ENCODE assay signal across 16 cellular contexts in genomic region chr10:71819985-71820384, GRCh38. TPM values are rescaled to one million over a fixed set of nuclear protein-coding genes. Genes with fewer than 3 reads are reported as not detected.
DNase-seq lines count a peak whose midpoint lies in the region; ATAC-seq, FAIRE-seq and TF ChIP-seq lines count a peak whose summit lies in the region.
"Had no signal": no experiment of that assay in that cellular context is flagged by ENCODE, and none has a peak within 500 bp of the region (broad histone marks: within the 10 kb centered on the region; RNA-seq: fewer than 3 reads in every experiment).

No MANE protein-coding gene starts in this region.

- H3K4me1 ChIP-seq in K562 (replicated peaks in 1 of 2; ENCODE audit: control insufficient read depth in 2 of 2, insufficient read depth in 2 of 2, low read length in 2 of 2) (peaks cover 0 to 12% of the 10 kb centered on the region in 2 experiments; a peak in 1 of 5 replicates), kidney (ENCODE audit: control insufficient read depth in 1 of 2, insufficient read depth in 1 of 2, low read depth in 1 of 2, low read length in 2 of 2) (no peaks in the 10 kb centered on the region), aorta (ENCODE audit: control insufficient read depth in 1 of 2, insufficient read depth in 2 of 2, low read length in 2 of 2) (no peaks in the 10 kb centered on the region)

- H2AFZ ChIP-seq in K562 (ENCODE audit: low read depth, low read length), result no peak overlapping the region

- H3K36me3 ChIP-seq in K562 (ENCODE audit: control insufficient read depth, insufficient read depth, low read length) (peaks cover 98% of the 10 kb centered on the region), kidney (ENCODE audit: control insufficient read depth in 1 of 2, insufficient read depth in 2 of 2, low read length in 2 of 2) (peaks cover 66 to 83% of the 10 kb centered on the region in 2 donors), aorta (ENCODE audit: control insufficient read depth in 1 of 2, insufficient read depth in 2 of 2, low read length in 1 of 2) (peaks cover 7 to 22% of the 10 kb centered on the region in 2 donors)

- peaks cover 19% of the 10 kb centered on the region for H3K36me3 Mint-ChIP-seq in activated naive CD4-positive, alpha-beta T cell treated with anti-CD3 and anti-CD28 coated beads for 36 hours (ENCODE audit: low read depth)

- CTCF ChIA-PET in activated naive CD4-positive, alpha-beta T cell treated with anti-CD3 and anti-CD28 coated beads for 36 hours (lab: Charles Lee), result interaction anchor here (0.5 kb wide), 1 partner anchor 144 kb away, joined by 5 read pairs; the partner anchor contains the start of gene CHST3
- CTCF ChIA-PET in K562 (lab: Yijun Ruan, JAX; ENCODE audit: low intra/inter-chr PET ratio), result interaction anchor here (0.6 kb wide), 1 partner anchor 520 kb away, joined by 3 read pairs; no protein-coding TSS in a partner anchor

- no peak for TF ChIP-seq EP300 in K562 (IDR thresholded peaks at IDR 0.05; ENCODE audit: low read length)

- H3K4me3 ChIP-seq in K562, result no peak overlapping the region
- H3K4me3 ChIP-seq in kidney (ENCODE audit: low read length in 2 of 2), result no peak overlapping the region
- no peak overlapping the region for H3K4me3 ChIP-seq in aorta (ENCODE audit: low read length in 2 of 2)
- H3K4me3 ChIP-seq: BLaER1 had no signal

- POLR2A ChIA-PET in K562 (lab: Yijun Ruan, JAX), result interaction anchor here (2.4 kb wide), 1 partner anchor 10 kb away, joined by 8 read pairs; no protein-coding TSS in a partner anchor

- peaks cover 3% of the 10 kb centered on the region; the same call in 1 of the 2 replicates for H4K20me1 ChIP-seq in K562 (replicated peaks; ENCODE audit: control insufficient read depth, insufficient read depth, low read length)

- no peak for TF ChIP-seq POLR2A in K562 (conservative IDR thresholded peaks at IDR 0.05)
- no peak for TF ChIP-seq POLR2A in GM18505 (IDR thresholded peaks at IDR 0.05; ENCODE audit: borderline replicate concordance, extremely low read depth, insufficient read depth, insufficient read length)

- TF ChIP-seq CTCF in K562 (IDR thresholded peaks at IDR 0.05 in 2 of 3, conservative IDR thresholded peaks at IDR 0.05 in 1 of 3; ENCODE audit: insufficient read depth in 2 of 3, low read depth in 1 of 3, low read length in 3 of 3) (no peak), kidney (IDR thresholded peaks at IDR 0.05; ENCODE audit: borderline replicate concordance, extremely low read depth, insufficient read depth) (no peak)

- H3K27ac ChIP-seq in K562 (ENCODE audit: extremely low read depth, low read depth, low read length) (no peak overlapping the region), kidney (ENCODE audit: low read depth in 2 of 2, low read length in 2 of 2) (no peak overlapping the region), aorta (ENCODE audit: low read depth in 1 of 2, low read length in 2 of 2) (no peak overlapping the region)
- H3K27ac ChIP-seq: BLaER1 had no signal

- H3K4me3 Mint-ChIP-seq in activated naive CD4-positive, alpha-beta T cell treated with anti-CD3 and anti-CD28 coated beads for 36 hours, result no peak overlapping the region
- H3K4me3 Mint-ChIP-seq: CD4-positive, CD25-positive, alpha-beta regulatory T cell had no signal

- no peak for DNase-seq in activated naive CD4-positive, alpha-beta T cell treated with anti-CD3 and anti-CD28 coated beads for 36 hours
- DNase-seq in activated naive CD4-positive, alpha-beta T cell treated with anti-CD3 and anti-CD28 coated beads, Interleukin-2, amount 50 U/mL, for 16 hours, result no peak
- DNase-seq in K562 (ENCODE audit: extremely low read depth in 1 of 4, low spot score in 3 of 4), result no peak
- peak; percentile 53 for DNase-seq in kidney
- peak; percentile 34 to 49 for DNase-seq in aorta
- DNase-seq in NCI-H2196 treated with DMSO at 0.1 percent for 48 hours (lab: John Stamatoyannopoulos, UW; ENCODE audit: unreplicated experiment), result no peak
- DNase-seq: 8988T; AML-193; CD4-positive, CD25-positive, alpha-beta regulatory T cell; DMS 273 treated with DMSO at 0.1 percent for 48 hours; IMR-90 had no signal

- no peaks in the 10 kb centered on the region for H3K9me3 ChIP-seq in K562 (replicated peaks; ENCODE audit: control insufficient read depth, insufficient read depth, low read depth, low read length)
- no peaks in the 10 kb centered on the region for H3K9me3 ChIP-seq in kidney (ENCODE audit: control insufficient read depth in 1 of 2, low read length in 2 of 2)
- H3K9me3 ChIP-seq in aorta (ENCODE audit: control insufficient read depth, low read length), result no peaks in the 10 kb centered on the region
- H3K9me3 ChIP-seq: BLaER1 had no signal

- H3K27me3 ChIP-seq in K562 (ENCODE audit: control insufficient read depth in 2 of 2, insufficient read depth in 2 of 2, low read length in 2 of 2), result no peaks in the 10 kb centered on the region
- H3K27me3 ChIP-seq in aorta (ENCODE audit: control insufficient read depth in 1 of 2, insufficient read depth in 2 of 2, low read length in 1 of 2), result no peaks in the 10 kb centered on the region
- H3K27me3 ChIP-seq: BLaER1 had no signal

- H3K9ac ChIP-seq in K562 (ENCODE audit: insufficient read depth in 1 of 2, low read depth in 2 of 2, low read length in 2 of 2) (no peak overlapping the region), kidney (ENCODE audit: low read length in 2 of 2) (no peak overlapping the region)
- H3K9ac ChIP-seq: BLaER1 had no signal

- H3K4me1 Mint-ChIP-seq in activated naive CD4-positive, alpha-beta T cell treated with anti-CD3 and anti-CD28 coated beads for 36 hours (ENCODE audit: low read depth), result peaks cover 8% of the 10 kb centered on the region

- H3K27me3 Mint-ChIP-seq in activated naive CD4-positive, alpha-beta T cell treated with anti-CD3 and anti-CD28 coated beads for 36 hours (ENCODE audit: low read depth), result no peaks in the 10 kb centered on the region
- H3K27me3 Mint-ChIP-seq: CD4-positive, CD25-positive, alpha-beta regulatory T cell had no signal

- ATAC-seq in K562 (no peak), aorta (ENCODE audit: low FRiP score) (no peak), GM18505 (IDR thresholded peaks at IDR 0.05; ENCODE audit: unreplicated experiment) (no peak)
- ATAC-seq: HCT116 had no signal

- H3K79me2 ChIP-seq in K562 (ENCODE audit: control insufficient read depth, insufficient read depth, low read length), result no peaks in the 10 kb centered on the region

- H3K4me2 ChIP-seq in K562 (ENCODE audit: insufficient read depth, low read length), result no peak overlapping the region
- H3K4me2 ChIP-seq: BLaER1 had no signal

- TF ChIP-seq RAD21 in K562 (CRISPR knock-in tag; conservative IDR thresholded peaks at IDR 0.05 in 1 of 2, IDR thresholded peaks at IDR 0.05 in 1 of 2), result no peak

- no peaks in the 10 kb centered on the region for H3K9me3 Mint-ChIP-seq in activated naive CD4-positive, alpha-beta T cell treated with anti-CD3 and anti-CD28 coated beads for 36 hours
- H3K9me3 Mint-ChIP-seq: CD4-positive, CD25-positive, alpha-beta regulatory T cell had no signal

- H3K27ac Mint-ChIP-seq in activated naive CD4-positive, alpha-beta T cell treated with anti-CD3 and anti-CD28 coated beads for 36 hours, result peak overlapping the region; percentile 13
- H3K27ac Mint-ChIP-seq: CD4-positive, CD25-positive, alpha-beta regulatory T cell had no signal

- FAIRE-seq in K562 (lab: Jason Lieb, UNC) (no peak), kidney (lab: Jason Lieb, UNC) (no peak)
- FAIRE-seq: GM18507, H54 had no signal

- no TSS peak for BruUV-seq in K562 (replicated peaks; lab: Mats Ljungman, UMichigan)

- in situ Hi-C loops in K562 (cut with MboI), result loop anchor here (10.0 kb wide), 1 partner anchor 435 kb away; no protein-coding TSS in a partner anchor

- intact Hi-C loops in activated naive CD4-positive, alpha-beta T cell treated with anti-CD3 and anti-CD28 coated beads for 36 hours (cut with micrococcal nuclease), result no loop called here
- intact Hi-C loops in K562 (cut with micrococcal nuclease), result no loop called here
- intact Hi-C loops in kidney (cut with DNase I), result no loop called here
- intact Hi-C loops in aorta (cut with DNase I), result loop anchor here in 1 of 2 donors (10.0 kb wide), 1 partner anchor 115 kb away; no protein-coding TSS in a partner anchor

- 87% methylated on average over 6 of the region's 6 CpGs for WGBS in K562 (ENCODE audit: insufficient coverage, low coverage, missing lambda C conversion rate)
- WGBS in aorta, 2 donors, result 84 to 89% methylated on average over 6 of the region's 6 CpGs

- H3K9me1 ChIP-seq in K562 (ENCODE audit: control insufficient read depth, insufficient read depth, low read length), result no peaks in the 10 kb centered on the region

RNA-seq across cellular contexts. Expression of gene PSAP, which starts 31.1 kb away (rescaled TPM):
- total RNA-seq in activated naive CD4-positive, alpha-beta T cell treated with anti-CD3 and anti-CD28 coated beads for 36 hours, result 100 to 1,000 TPM; 129 to 133 TPM
- total RNA-seq in K562 (2011; cell fraction: chromatin; rRNA removed; ENCODE audit: low replicate concordance), result 516 and 975 TPM in 2 replicates
- total RNA-seq in K562 (2011; cell fraction: nucleolus; rRNA removed), result 1,506 and 1,517 TPM in 2 replicates
- total RNA-seq in K562 (2011; cell fraction: nucleoplasm; rRNA removed), result 977 and 1,240 TPM in 2 replicates
- total RNA-seq in K562 (2014; rRNA removed), result 300 and 431 TPM in 2 replicates
- total RNA-seq in K562 (2014; rRNA removed; fragmentation: Illumina TruSeq; extraction: Trizol), result 231 and 245 TPM in 2 replicates
- total RNA-seq in K562 (2015; rRNA removed; fragmentation: Illumina TruSeq; extraction: Trizol), result 354 and 357 TPM in 2 replicates
- 458 and 473 TPM in 2 replicates for total RNA-seq in K562 (2021)
- 613 and 630 TPM in 2 replicates for polyA plus RNA-seq in K562 (2011; rRNA removed)
- 632 and 704 TPM in 2 replicates for polyA plus RNA-seq in K562 (2011; cell fraction: cytosol; rRNA removed)
- polyA plus RNA-seq in K562 (2011; cell fraction: nucleus; rRNA removed), result 504 and 505 TPM in 2 replicates
- 541 and 1,183 TPM in 2 replicates for polyA plus RNA-seq in K562 (2012)
- polyA plus RNA-seq in K562 (2014; fragmentation: Illumina TruSeq; extraction: Trizol), result 439 and 442 TPM in 2 replicates
- 100 to 1,000 TPM; 429 to 700 TPM for polyA plus RNA-seq in K562 (2014; fragmentation: Nextera tagmentation; extraction: Ambion mirVana)
- polyA plus RNA-seq in K562 (2014; rRNA removed), result 399 and 425 TPM in 2 replicates
- 379 and 426 TPM in 2 replicates for polyA minus RNA-seq in K562 (2011; rRNA and poly(A)+ RNA removed)
- 290 and 309 TPM in 2 replicates for polyA minus RNA-seq in K562 (2011; cell fraction: cytosol; rRNA and poly(A)+ RNA removed)
- 87.5 and 138 TPM in 2 replicates for polyA minus RNA-seq in K562 (2011; cell fraction: nucleus; rRNA and poly(A)+ RNA removed)
- total RNA-seq in kidney, result 1,249 TPM
- 1,082 TPM for polyA plus RNA-seq in kidney (ENCODE audit: insufficient read depth, low read depth, low replicate concordance)
- 1,000 to 10,000 TPM in 1 of 2 donors, 100 to 1,000 TPM in 1; 995 to 1,176 TPM for total RNA-seq in aorta
- polyA plus RNA-seq in aorta, result 1,000 to 10,000 TPM in 1 of 2 donors, 100 to 1,000 TPM in 1; 698 to 1,028 TPM

RNA-seq across cellular contexts. Expression of gene VSIR, which starts 46.7 kb away (rescaled TPM):
- total RNA-seq in activated naive CD4-positive, alpha-beta T cell treated with anti-CD3 and anti-CD28 coated beads for 36 hours, result 10 to 100 TPM; 52.0 to 55.5 TPM
- total RNA-seq in K562 (2011; cell fraction: chromatin; rRNA removed; ENCODE audit: low replicate concordance), result 4.2 and 14.4 TPM in 2 replicates
- total RNA-seq in K562 (2011; cell fraction: nucleolus; rRNA removed), result 9.6 and 14.8 TPM in 2 replicates
- 9.2 and 10.6 TPM in 2 replicates for total RNA-seq in K562 (2011; cell fraction: nucleoplasm; rRNA removed)
- total RNA-seq in K562 (2014; rRNA removed), result 12.7 and 13.1 TPM in 2 replicates
- total RNA-seq in K562 (2014; rRNA removed; fragmentation: Illumina TruSeq; extraction: Trizol), result 2.4 and 3.0 TPM in 2 replicates
- total RNA-seq in K562 (2015; rRNA removed; fragmentation: Illumina TruSeq; extraction: Trizol), result 20.1 and 20.5 TPM in 2 replicates
- total RNA-seq in K562 (2021), result 15.2 and 15.7 TPM in 2 replicates
- 6.3 and 7.9 TPM in 2 replicates for polyA plus RNA-seq in K562 (2011; rRNA removed)
- polyA plus RNA-seq in K562 (2011; cell fraction: cytosol; rRNA removed), result 4.8 and 19.8 TPM in 2 replicates
- 7.5 and 24.7 TPM in 2 replicates for polyA plus RNA-seq in K562 (2011; cell fraction: nucleus; rRNA removed)
- polyA plus RNA-seq in K562 (2012), result 17.5 and 209 TPM in 2 replicates
- polyA plus RNA-seq in K562 (2014; fragmentation: Illumina TruSeq; extraction: Trizol), result 12.1 and 15.1 TPM in 2 replicates
- under 1 TPM; 0.14 to 0.41 TPM for polyA plus RNA-seq in K562 (2014; fragmentation: Nextera tagmentation; extraction: Ambion mirVana)
- 9.3 and 12.6 TPM in 2 replicates for polyA plus RNA-seq in K562 (2014; rRNA removed)
- polyA minus RNA-seq in K562 (2011; rRNA and poly(A)+ RNA removed), result 2.1 and 6.2 TPM in 2 replicates
- 4.9 and 8.1 TPM in 2 replicates for polyA minus RNA-seq in K562 (2011; cell fraction: cytosol; rRNA and poly(A)+ RNA removed)
- polyA minus RNA-seq in K562 (2011; cell fraction: nucleus; rRNA and poly(A)+ RNA removed), result 6.1 and 8.9 TPM in 2 replicates
- 66.6 TPM for total RNA-seq in kidney
- polyA plus RNA-seq in kidney (ENCODE audit: insufficient read depth, low read depth, low replicate concordance), result 32.1 TPM
- total RNA-seq in aorta, result 100 to 1,000 TPM in 1 of 2 donors, 10 to 100 TPM in 1; 91.8 to 123 TPM
- 10 to 100 TPM; 44.7 to 48.0 TPM for polyA plus RNA-seq in aorta

Comparison
In these comparisons a context has a peak if more than half of its experiments do, and no peak if none do; other contexts are left out.
1. DNase-seq: peak in kidney (single experiment) and aorta (2 of 2); none in activated naive CD4-positive, alpha-beta T cell treated with anti-CD3 and anti-CD28 coated beads for 36 hours (single experiment), activated naive CD4-positive, alpha-beta T cell treated with anti-CD3 and anti-CD28 coated beads, Interleukin-2, amount 50 U/mL, for 16 hours (single experiment), K562 (0 of 4) and NCI-H2196 treated with DMSO at 0.1 percent for 48 hours (single experiment).